2 cellular contexts compared by ENCODE assay signal in genomic region chr12:28046600-28046999, GRCh38.
TF ChIP-seq lines count a peak whose summit lies in the region.

No MANE protein-coding gene starts in this region.

TF ChIP-seq in HEK293, 187 proteins besides CTCF, POLR2A, EP300 and RAD21:
- TF ChIP-seq ZNF280D (tag by site-specific recombination; IDR thresholded peaks at IDR 0.05) (0 out of 2 replicates have a peak, but pooled peaks have one; percentile 66), ZNF580 (tag by site-specific recombination; IDR thresholded peaks at IDR 0.05) (0 out of 2 replicates have a peak, but pooled peaks have one; percentile 41), ZNF146 (tag by site-specific recombination; IDR thresholded peaks at IDR 0.05) (peak; percentile 96)

TF ChIP-seq in K562, 482 proteins besides CTCF, POLR2A, EP300 and RAD21 (continued from another document):
- TF ChIP-seq ZNF146 (CRISPR knock-in tag; IDR thresholded peaks at IDR 0.05; ENCODE audit: unreplicated experiment) (peak; percentile 99), BCOR (IDR thresholded peaks at IDR 0.05) (peak; percentile 66), RBM25 (IDR thresholded peaks at IDR 0.05; ENCODE audit: low read depth, low read length, severe bottlenecking) (peak; percentile 82)
TF ChIP-seq in K562: peak in this region for 5; not testable (repeated sequence) for 477.
